9 cellular contexts compared by ENCODE assay signal in the genomic region with DNA sequence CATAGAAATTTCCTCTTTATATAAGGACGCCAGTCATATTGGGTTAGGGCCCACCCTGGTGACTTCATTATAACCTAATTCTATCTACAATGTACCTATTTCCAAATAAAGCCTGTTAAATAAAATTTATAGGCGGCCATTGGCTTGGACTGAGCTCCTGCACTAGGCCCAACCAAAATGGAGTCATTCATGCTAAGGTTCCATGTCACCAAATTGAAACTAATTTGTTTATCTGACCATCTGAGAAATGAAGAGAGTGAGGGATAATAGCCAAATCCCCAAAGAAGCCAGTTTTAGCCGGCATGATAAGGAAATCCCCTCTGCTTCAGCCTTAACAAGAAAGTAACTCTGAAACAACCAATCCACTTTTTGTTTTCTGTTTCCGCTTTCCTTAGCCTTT.
"Had no signal": no experiment of that assay in that cellular context is flagged by ENCODE, and none has a peak within 500 bp of the region (broad histone marks: within the 10 kb centered on the region; RNA-seq: fewer than 3 reads in every experiment).

No MANE protein-coding gene starts in this region.

- ATAC-seq: HCT116 had no signal

- H3K9me3 Mint-ChIP-seq: HFFc6 had no signal

- H3K27ac ChIP-seq: KMS-11 had no signal

- H3K4me3 ChIP-seq: HAP-1 had no signal

- H3K36me3 ChIP-seq: HAP-1 had no signal

- H3K4me2 ChIP-seq: KMS-11 had no signal

- H3K27ac Mint-ChIP-seq: HFFc6 had no signal

- H3K9ac ChIP-seq: KMS-11 had no signal

- H3K4me1 ChIP-seq: HAP-1 had no signal

- FAIRE-seq: HTR-8/SVneo had no signal

- DNase-seq: GOT3, H7, HFFc6, IMR-90, KBM-7 had no signal

- H3K9me3 ChIP-seq: HAP-1 had no signal

- H3K4me3 Mint-ChIP-seq: HFFc6 had no signal
